Comparison of ENCODE assay signal across 17 cellular contexts in genomic region chr1:199700551-199700950, GRCh38.
DNase-seq lines count a peak whose midpoint lies in the region; ATAC-seq, FAIRE-seq and TF ChIP-seq lines count a peak whose summit lies in the region.
"Had no signal": no experiment of that assay in that cellular context is flagged by ENCODE, and none has a peak within 500 bp of the region (broad histone marks: within the 10 kb centered on the region; RNA-seq: fewer than 3 reads in every experiment).

No MANE protein-coding gene starts in this region.

- no peaks in the 10 kb centered on the region for H3K79me2 ChIP-seq in OCI-LY7 (ENCODE audit: insufficient read depth, low read depth, low read length)
- no peaks in the 10 kb centered on the region for H3K79me2 ChIP-seq in keratinocyte (ENCODE audit: control insufficient read depth, insufficient read depth, low read length)

- intact Hi-C loops in OCI-LY7 (cut with micrococcal nuclease; ENCODE audit: unreplicated experiment), result no loop called here

- CTCF ChIA-PET in OCI-LY7 (lab: Charles Lee; ENCODE audit: unreplicated experiment), result no interaction called here

- POLR2A ChIA-PET in OCI-LY7 (lab: Charles Lee), result no interaction called here

- H3K36me3 ChIP-seq in OCI-LY7 (ENCODE audit: insufficient read depth, low read length) (no peaks in the 10 kb centered on the region), keratinocyte (ENCODE audit: control insufficient read depth in 2 of 2, extremely low read depth in 1 of 2, insufficient read depth in 2 of 2, low read length in 2 of 2) (no peaks in the 10 kb centered on the region)

- H3K9me2 ChIP-seq in OCI-LY7 (ENCODE audit: insufficient read depth, low read length), result no peaks in the 10 kb centered on the region

- H3K9me3 ChIP-seq in OCI-LY7 (ENCODE audit: low read length) (no peaks in the 10 kb centered on the region), keratinocyte (ENCODE audit: control insufficient read depth, low read depth, low read length) (no peaks in the 10 kb centered on the region)

- peak; percentile 34 for DNase-seq in NCI-H2227 treated with DMSO at 0.1 percent for 48 hours (lab: John Stamatoyannopoulos, UW)
- DNase-seq in NCI-H2227 (lab: John Stamatoyannopoulos, UW; ENCODE audit: unreplicated experiment), result no peak
- no peak for DNase-seq in H54 (ENCODE audit: insufficient read length, low spot score)
- no peak for DNase-seq in OCI-LY7 (ENCODE audit: low spot score)
- DNase-seq in keratinocyte (ENCODE audit: low read depth, low spot score), result no peak
- no peak for DNase-seq in RKO (ENCODE audit: low spot score)
- DNase-seq: 8988T, COR-L47, GM23248, NCI-H146, NCI-H69, SHP77 had no signal

- TF ChIP-seq POLR2A in H54 (IDR thresholded peaks at IDR 0.05; ENCODE audit: low read depth, low read length), result no peak

- no peaks in the 10 kb centered on the region for H3K4me1 ChIP-seq in OCI-LY7 (ENCODE audit: insufficient read depth, low read length, poor library complexity, severe bottlenecking)
- H3K4me1 ChIP-seq in keratinocyte (ENCODE audit: control insufficient read depth, extremely low read depth, insufficient read depth, low read length), result no peaks in the 10 kb centered on the region

- no peaks in the 10 kb centered on the region for H4K20me1 ChIP-seq in OCI-LY7 (ENCODE audit: insufficient read depth, low read length)
- no peaks in the 10 kb centered on the region for H4K20me1 ChIP-seq in keratinocyte (ENCODE audit: control insufficient read depth, extremely low read depth, insufficient read depth, low read length)

- no peak overlapping the region for H3K9ac ChIP-seq in keratinocyte (ENCODE audit: control insufficient read depth, extremely low read depth, insufficient read depth, low read length)
- H3K9ac ChIP-seq: GM23248 had no signal

- dilution Hi-C loops in keratinocyte (cut with MboI; ENCODE audit: extremely low pct_ligation_motif_present, low sequenced_read_pairs), result no loop called here

- no peak overlapping the region for H3K4me3 ChIP-seq in OCI-LY7 (ENCODE audit: low read depth, low read length, poor library complexity, severe bottlenecking)
- no peak overlapping the region for H3K4me3 ChIP-seq in keratinocyte (ENCODE audit: control insufficient read depth in 2 of 3, extremely low read depth in 1 of 3, insufficient read depth in 2 of 3, low read depth in 1 of 3, low read length in 3 of 3)
- H3K4me3 ChIP-seq: GM23248 had no signal

- TF ChIP-seq CTCF in OCI-LY7 (conservative IDR thresholded peaks at IDR 0.05; ENCODE audit: low read length), result no peak
- TF ChIP-seq CTCF in keratinocyte (optimal IDR thresholded peaks at IDR 0.05 in 1 of 3, IDR thresholded peaks at IDR 0.05 in 1 of 3, conservative IDR thresholded peaks at IDR 0.05 in 1 of 3; ENCODE audit: extremely low read depth in 1 of 3, insufficient read depth in 2 of 3, low read length in 3 of 3), result no peak

- H3K27ac ChIP-seq in OCI-LY7 (ENCODE audit: low read depth, low read length, poor library complexity, severe bottlenecking) (no peak overlapping the region), keratinocyte (ENCODE audit: control insufficient read depth, insufficient read depth, low read length) (no peak overlapping the region)
- H3K27ac ChIP-seq: GM23248 had no signal

- H2AFZ ChIP-seq in OCI-LY7 (ENCODE audit: low read length), result no peak overlapping the region
- no peak overlapping the region for H2AFZ ChIP-seq in keratinocyte (ENCODE audit: control insufficient read depth, low read length)
- H2AFZ ChIP-seq: GM23248 had no signal

- no peaks in the 10 kb centered on the region for H3K27me3 ChIP-seq in keratinocyte (ENCODE audit: control insufficient read depth, extremely low read depth, insufficient read depth, low read length)

- no peaks in the 10 kb centered on the region for H3K9me1 ChIP-seq in keratinocyte (ENCODE audit: control insufficient read depth, extremely low read depth, insufficient read depth, low read length)

- no TSS peak for BruUV-seq in OCI-LY7 (replicated peaks; lab: Mats Ljungman, UMichigan)

- ATAC-seq in HG03196 (IDR thresholded peaks at IDR 0.05; ENCODE audit: unreplicated experiment) (no peak), GM18858 (IDR thresholded peaks at IDR 0.05; ENCODE audit: unreplicated experiment) (no peak)
- ATAC-seq: Panc1 had no signal

- FAIRE-seq in H54 (lab: Jason Lieb, UNC) (peak; percentile 92), keratinocyte (lab: Jason Lieb, UNC) (peak; percentile 32)
- FAIRE-seq: G401.6, GM12891 had no signal

- H3K4me2 ChIP-seq in OCI-LY7 (ENCODE audit: low read length) (peak overlapping the region; percentile 28; the same call in 1 of the 2 replicates), keratinocyte (ENCODE audit: control insufficient read depth, extremely low read depth, insufficient read depth, low read depth, low read length) (no peak overlapping the region)
